28 cellular contexts compared by ENCODE assay signal in genomic region chr6:22666021-22666420, GRCh38.
"Had no signal": no experiment of that assay in that cellular context is flagged by ENCODE, and none has a peak within 500 bp of the region (broad histone marks: within the 10 kb centered on the region; RNA-seq: fewer than 3 reads in every experiment).

No MANE protein-coding gene starts in this region.

- H3K27ac Mint-ChIP-seq: naive B cell; naive thymus-derived CD8-positive, alpha-beta T cell; nephron; neural progenitor cell; stimulated activated effector memory CD8-positive, alpha-beta T cell treated with anti-CD3 and anti-CD28 coated beads, Interleukin-12 subunit alpha, Interleukin-12 subunit beta, amount 100 ng/mL, for 72 hours; stimulated activated naive B cell treated with anti-CD40 and anti-IgM and Interleukin-4, amounts not matched to agents 10 μg/mL and 1 μg/mL and 100 μg/mL, for 72 hours; stimulated activated naive CD8-positive, alpha-beta T cell treated with anti-CD3 and anti-CD28 coated beads, Interleukin-15, Interleukin-2, amounts not matched to agents 100 ng/mL and 50 ng/mL, for 24 hours had no signal

- H3K9ac ChIP-seq: neural progenitor cell had no signal

- ATAC-seq: naive thymus-derived CD8-positive, alpha-beta T cell; pancreas; psoas muscle; right cardiac atrium; sciatic nerve; stimulated activated effector memory CD8-positive, alpha-beta T cell treated with anti-CD3 and anti-CD28 coated beads, Interleukin-12 subunit alpha, Interleukin-12 subunit beta, amount 100 ng/mL, for 72 hours; stimulated activated naive B cell treated with anti-CD40 and anti-IgM and Interleukin-4, amounts not matched to agents 10 μg/mL and 1 μg/mL and 100 μg/mL, for 72 hours had no signal

- H3K9me3 ChIP-seq: pancreas, psoas muscle, spleen, stomach, thoracic aorta, thyroid gland, tibial nerve, upper lobe of left lung, vagina had no signal

- H3K36me3 Mint-ChIP-seq: naive B cell; naive thymus-derived CD8-positive, alpha-beta T cell; neural progenitor cell; stimulated activated effector memory CD8-positive, alpha-beta T cell treated with anti-CD3 and anti-CD28 coated beads, Interleukin-12 subunit alpha, Interleukin-12 subunit beta, amount 100 ng/mL, for 72 hours; stimulated activated naive B cell treated with anti-CD40 and anti-IgM and Interleukin-4, amounts not matched to agents 10 μg/mL and 1 μg/mL and 100 μg/mL, for 72 hours had no signal

- H3K4me3 Mint-ChIP-seq: naive B cell; naive thymus-derived CD8-positive, alpha-beta T cell; nephron; neural progenitor cell; stimulated activated effector memory CD8-positive, alpha-beta T cell treated with anti-CD3 and anti-CD28 coated beads, Interleukin-12 subunit alpha, Interleukin-12 subunit beta, amount 100 ng/mL, for 72 hours; stimulated activated naive B cell treated with anti-CD40 and anti-IgM and Interleukin-4, amounts not matched to agents 10 μg/mL and 1 μg/mL and 100 μg/mL, for 72 hours; stimulated activated naive CD8-positive, alpha-beta T cell treated with anti-CD3 and anti-CD28 coated beads, Interleukin-15, Interleukin-2, amounts not matched to agents 100 ng/mL and 50 ng/mL, for 24 hours had no signal

- FAIRE-seq: pancreas, urothelium cell line had no signal

- H3K4me2 ChIP-seq: neural progenitor cell, smooth muscle cell had no signal

- H2AFZ ChIP-seq: neural progenitor cell had no signal

- H3K27ac ChIP-seq: neural progenitor cell, pancreas, psoas muscle, skin epidermis, spleen, stomach, thoracic aorta, thyroid gland, tibial nerve, upper lobe of left lung, vagina had no signal

- H3K4me3 ChIP-seq: neural progenitor cell, pancreas, psoas muscle, skin epidermis, smooth muscle cell, spleen, stomach, thoracic aorta, thyroid gland, tibial nerve, upper lobe of left lung, vagina had no signal

- DNase-seq: naive B cell; naive thymus-derived CD8-positive, alpha-beta T cell; occipital lobe; pancreas; psoas muscle; right cardiac atrium; spleen; stimulated activated CD4-positive, alpha-beta T cell treated with anti-CD3 and anti-CD28 coated beads, Interleukin-12 subunit alpha, Interleukin-12 subunit beta, amount 100 ng/mL, for 4 hours; stimulated activated CD4-positive, alpha-beta T cell treated with anti-CD3 and anti-CD28 coated beads, Interleukin-1b, Interleukin-23, amount 100 ng/mL, for 48 hours; stimulated activated CD4-positive, alpha-beta T cell treated with anti-CD3 and anti-CD28 coated beads, Interleukin-2, amount 100 ng/mL, for 48 hours; stimulated activated CD4-positive, alpha-beta T cell treated with anti-CD3 and anti-CD28 coated beads, Interleukin-4, amount 100 ng/mL, for 24 hours; stimulated activated naive B cell treated with anti-CD40 and anti-IgM and Interleukin-4, amounts not matched to agents 10 μg/mL and 1 μg/mL and 100 μg/mL, for 72 hours; stimulated activated naive CD4-positive, alpha-beta T cell treated with Interleukin-2 at 50 U/mL for 16 hours; stomach; thyroid gland; trophoblast cell; upper lobe of left lung had no signal

- H3K4me1 Mint-ChIP-seq: naive B cell; naive thymus-derived CD8-positive, alpha-beta T cell; neural progenitor cell; stimulated activated effector memory CD8-positive, alpha-beta T cell treated with anti-CD3 and anti-CD28 coated beads, Interleukin-12 subunit alpha, Interleukin-12 subunit beta, amount 100 ng/mL, for 72 hours; stimulated activated naive B cell treated with anti-CD40 and anti-IgM and Interleukin-4, amounts not matched to agents 10 μg/mL and 1 μg/mL and 100 μg/mL, for 72 hours had no signal

- H3K4me1 ChIP-seq: neural progenitor cell, pancreas, spleen, stomach, thyroid gland, upper lobe of left lung, vagina had no signal

- H3K9me3 Mint-ChIP-seq: stimulated activated naive B cell treated with anti-CD40 and anti-IgM and Interleukin-4, amounts not matched to agents 10 μg/mL and 1 μg/mL and 100 μg/mL, for 72 hours had no signal

- H3K27me3 ChIP-seq: neural progenitor cell, pancreas, spleen, stomach, thyroid gland, tibial nerve, upper lobe of left lung, vagina had no signal

- H3K27me3 Mint-ChIP-seq: naive B cell; stimulated activated naive B cell treated with anti-CD40 and anti-IgM and Interleukin-4, amounts not matched to agents 10 μg/mL and 1 μg/mL and 100 μg/mL, for 72 hours; stimulated activated naive CD8-positive, alpha-beta T cell treated with anti-CD3 and anti-CD28 coated beads, Interleukin-15, Interleukin-2, amounts not matched to agents 100 ng/mL and 50 ng/mL, for 24 hours had no signal

- H3K36me3 ChIP-seq: neural progenitor cell, pancreas, spleen, stomach, thoracic aorta, thyroid gland, tibial nerve, upper lobe of left lung, vagina had no signal
